In the genomic region with DNA sequence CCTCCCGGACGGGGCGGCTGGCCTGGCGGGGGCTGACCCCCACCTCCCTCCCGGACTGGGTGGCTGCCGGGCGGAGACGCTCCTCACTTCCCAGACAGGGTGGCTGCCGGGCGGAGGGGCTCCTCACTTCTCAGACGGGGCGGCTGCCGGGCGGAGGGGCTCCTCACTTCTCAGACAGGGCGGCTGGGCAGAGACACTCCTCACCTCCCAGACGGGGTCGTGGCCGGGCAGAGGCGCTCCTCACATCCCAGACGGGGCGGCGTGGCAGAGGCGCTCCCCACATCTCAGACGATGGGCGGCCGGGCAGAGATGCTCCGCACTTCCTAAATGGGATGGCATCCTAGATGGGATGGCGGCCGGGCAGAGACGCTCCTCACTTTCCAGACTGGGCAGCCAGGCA, we compare ENCODE assay signal across 1 cellular context. TPM values are rescaled to one million over a fixed set of nuclear protein-coding genes. Genes with fewer than 3 reads are reported as not detected.
"Had no signal": no experiment of that assay in that cellular context is flagged by ENCODE, and none has a peak within 500 bp of the region (broad histone marks: within the 10 kb centered on the region; RNA-seq: fewer than 3 reads in every experiment).

No MANE protein-coding gene starts in this region.

RNA-seq across cellular contexts. Expression of a gene that starts 59.6 kb away (rescaled TPM):
- total RNA-seq: tibial nerve had no signal
